ENCODE assay signal across 9 cellular contexts in the genomic region with DNA sequence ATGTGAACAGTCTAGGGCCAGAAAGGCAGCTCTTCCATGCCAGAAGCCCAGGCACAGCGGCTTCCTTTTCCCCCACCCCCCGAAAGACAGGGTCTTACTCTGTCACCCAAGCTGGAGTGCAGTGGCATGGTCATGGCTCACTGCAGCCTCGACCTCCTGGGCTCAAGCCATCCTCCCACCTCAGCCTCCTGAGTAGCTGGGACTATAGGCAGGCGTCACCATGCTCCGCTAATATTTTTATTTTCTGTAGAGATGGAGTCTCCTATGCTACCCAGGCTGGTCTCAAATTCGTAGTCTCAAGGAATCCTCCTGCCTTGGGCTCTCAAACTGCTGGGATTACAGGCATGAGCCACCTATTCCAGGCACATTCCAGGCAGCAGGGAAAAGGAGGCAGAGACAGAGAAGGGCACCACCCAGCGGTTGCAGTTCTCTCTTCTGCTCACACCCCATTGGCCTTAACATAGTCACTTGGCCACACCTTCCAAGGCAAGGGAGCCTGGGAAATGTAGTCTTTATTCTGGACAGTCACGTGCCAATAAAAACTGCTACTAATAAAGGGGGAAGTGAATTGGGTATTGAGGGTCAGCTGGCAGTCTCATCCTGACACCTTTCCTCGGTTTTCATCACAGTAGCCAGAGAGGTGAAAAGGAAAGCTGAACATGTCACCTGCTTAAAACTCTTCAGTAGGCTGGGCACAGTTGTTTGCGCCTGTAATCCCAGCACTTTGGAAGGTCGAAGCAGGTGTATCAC.
DNase-seq lines count a peak whose midpoint lies in the region; ATAC-seq and TF ChIP-seq lines count a peak whose summit lies in the region.
"Had no signal": no experiment of that assay in that cellular context is flagged by ENCODE, and none has a peak within 500 bp of the region (broad histone marks: within the 10 kb centered on the region; RNA-seq: fewer than 3 reads in every experiment).

No MANE protein-coding gene starts in this region.

- H3K27me3 ChIP-seq in right lobe of liver (no peaks in the 10 kb centered on the region), transverse colon (no peaks in the 10 kb centered on the region)
- H3K27me3 ChIP-seq: BLaER1 had no signal

- in situ Hi-C loops in transverse colon (cut with MboI; ENCODE audit: low pct_ligation_motif_present in 1 of 4, low pct_unique_long_range_greater_than_20kb in 1 of 4, low sequenced_read_pairs in 3 of 4) = loop anchor here in 2 of 4 donors (25.0 kb wide), 1 partner anchor 388 kb away; no protein-coding TSS in a partner anchor

- TF ChIP-seq CTCF in right lobe of liver (IDR thresholded peaks at IDR 0.05) (peak; percentile 50 to 64 (median 60)), transverse colon (IDR thresholded peaks at IDR 0.05) (peak; percentile 43 to 65 (median 54))

- ATAC-seq in right lobe of liver (peak; percentile 93 to 96 (median 94)), GM18519 (IDR thresholded peaks at IDR 0.05; ENCODE audit: low FRiP score, unreplicated experiment) (no peak)

- H3K4me1 ChIP-seq in right lobe of liver (no peaks in the 10 kb centered on the region), transverse colon (no peaks in the 10 kb centered on the region)

- TF ChIP-seq POLR2A in right lobe of liver (IDR thresholded peaks at IDR 0.05) (no peak), transverse colon (IDR thresholded peaks at IDR 0.05) (no peak)

- H3K27ac ChIP-seq in right lobe of liver (no peak overlapping the region), transverse colon (no peak overlapping the region)
- H3K27ac ChIP-seq: BLaER1 had no signal

- H3K9me3 ChIP-seq in right lobe of liver (no peaks in the 10 kb centered on the region), transverse colon (no peaks in the 10 kb centered on the region)
- H3K9me3 ChIP-seq: BLaER1 had no signal

- no peaks in the 10 kb centered on the region for H3K36me3 ChIP-seq in right lobe of liver
- no peaks in the 10 kb centered on the region for H3K36me3 ChIP-seq in transverse colon
- H3K36me3 ChIP-seq: BLaER1 had no signal

- H3K4me3 ChIP-seq in right lobe of liver = no peak overlapping the region
- no peak overlapping the region for H3K4me3 ChIP-seq in transverse colon
- H3K4me3 ChIP-seq: BLaER1 had no signal

- WGBS in right lobe of liver (ENCODE audit: insufficient coverage, low coverage, low lambda C conversion rate, missing lambda C conversion rate) = 40% methylated on average over 6 of the region's 11 CpGs
- WGBS in transverse colon (ENCODE audit: low coverage in 1 of 2), 2 donors = 57 to 76% methylated on average over 2 to 11 of the region's 11 CpGs

- intact Hi-C loops in right lobe of liver (cut with DNase I) = loop anchor here (5.0 to 10.0 kb wide), 2 partner anchors 376 to 393 kb away; no protein-coding TSS in a partner anchor
- intact Hi-C loops in transverse colon (cut with DNase I; ENCODE audit: low total_unique reads) = no loop called here

- DNase-seq in NCI-H1417 (lab: John Stamatoyannopoulos, UW) = peak; percentile 28 to 58 (median 55)
- DNase-seq in NCI-H1417 treated with DMSO at 0.1 percent for 48 hours (lab: John Stamatoyannopoulos, UW) = no peak
- DNase-seq in Kasumi-1 (lab: John Stamatoyannopoulos, UW) = peak; percentile 42 to 46
- DNase-seq in RPMI7951 (ENCODE audit: low read depth) = peak; percentile 79
- DNase-seq in dedifferentiated amniotic fluid mesenchymal stem cell (ENCODE audit: extremely low spot score) = peak; percentile 40
- DNase-seq in right lobe of liver = peak in 2 of 3 donors; percentile 35 to 67
- peak; percentile 66 for DNase-seq in transverse colon

- no peak for TF ChIP-seq EP300 in transverse colon (IDR thresholded peaks at IDR 0.05; ENCODE audit: low read depth)
